ENCODE assay signal across 11 cellular contexts in the genomic region with DNA sequence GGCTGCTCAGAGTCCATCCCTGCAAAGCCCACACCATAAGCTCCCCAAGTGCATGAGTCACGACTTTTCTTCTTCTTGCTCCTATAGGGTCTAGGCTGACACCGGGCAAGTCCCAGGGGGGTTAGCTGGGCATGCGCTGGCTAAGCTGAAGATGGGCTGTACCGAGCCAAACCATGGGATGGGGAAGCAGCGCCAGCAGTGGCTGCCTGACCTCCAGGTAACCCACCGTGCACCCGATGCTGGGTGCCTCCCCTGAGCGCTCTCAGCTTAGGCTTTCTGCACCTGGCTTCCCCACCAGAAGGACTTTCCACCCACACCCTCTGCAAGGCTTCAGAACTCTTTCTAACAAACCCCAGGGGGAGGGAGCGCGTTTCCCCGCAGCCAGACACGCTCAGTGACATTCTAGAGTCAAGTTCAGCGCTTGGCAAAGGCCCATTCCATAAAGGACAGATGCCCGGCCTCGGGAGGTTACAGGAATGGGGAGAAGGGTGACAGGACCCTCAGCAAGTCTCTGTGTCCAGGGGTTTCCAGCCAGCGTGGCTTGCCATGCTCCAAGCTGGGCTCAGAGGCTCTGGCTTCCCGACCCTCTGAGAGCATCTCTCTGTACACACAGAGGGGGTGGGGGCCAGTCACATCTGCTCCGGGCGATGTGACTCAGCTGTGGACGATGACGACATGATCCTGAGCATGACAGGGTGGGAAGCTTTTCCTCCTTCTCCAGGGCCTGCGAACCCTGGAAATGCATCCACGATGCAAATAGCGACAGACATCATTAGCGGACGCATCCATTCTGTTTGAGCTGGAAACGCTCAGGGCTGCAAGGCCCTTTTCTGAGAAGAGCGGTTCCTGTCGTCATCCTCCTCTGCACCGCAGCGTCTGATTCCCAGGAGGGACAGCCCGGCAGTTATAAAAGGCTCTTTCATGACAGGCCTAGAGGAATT.
DNase-seq lines count a peak whose midpoint lies in the region; ATAC-seq and TF ChIP-seq lines count a peak whose summit lies in the region.
"Had no signal": no experiment of that assay in that cellular context is flagged by ENCODE, and none has a peak within 500 bp of the region (broad histone marks: within the 10 kb centered on the region; RNA-seq: fewer than 3 reads in every experiment).

No MANE protein-coding gene starts in this region.

- H3K9me3 ChIP-seq in endodermal cell (ENCODE audit: control insufficient read depth, low read length) (no peaks in the 10 kb centered on the region), WERI-Rb-1 (ENCODE audit: severe bottlenecking) (peaks cover 11% of the 10 kb centered on the region)
- H3K9me3 ChIP-seq: thyroid gland had no signal

- ATAC-seq in natural killer cell treated with Interleukin-12 subunit alpha and Interleukin-12 subunit beta and Interleukin-15 and Interleukin-18, amount 100 ng/mL, for 72 hours = no peak

- H3K36me3 ChIP-seq in endodermal cell (ENCODE audit: control insufficient read depth, insufficient read depth, low read length) (no peaks in the 10 kb centered on the region), WERI-Rb-1 (no peaks in the 10 kb centered on the region)
- H3K36me3 ChIP-seq: thyroid gland had no signal

- intact Hi-C loops in posterior cingulate gyrus (cut with DNase I) = no loop called here

- H3K4me3 ChIP-seq in endodermal cell (ENCODE audit: low read length) = no peak overlapping the region
- no peak overlapping the region for H3K4me3 ChIP-seq in WERI-Rb-1 (ENCODE audit: low read depth, low read length)
- H3K4me3 ChIP-seq: thyroid gland had no signal

- H3K9ac ChIP-seq in endodermal cell (ENCODE audit: extremely low read depth, low read length, poor library complexity, severe bottlenecking) = no peak overlapping the region

- H3K9me3 Mint-ChIP-seq in endodermal cell = peaks cover 19% of the 10 kb centered on the region
- no peaks in the 10 kb centered on the region for H3K9me3 Mint-ChIP-seq in natural killer cell treated with Interleukin-12 subunit alpha and Interleukin-12 subunit beta and Interleukin-15 and Interleukin-18, amount 100 ng/mL, for 72 hours
- H3K9me3 Mint-ChIP-seq: T-helper 1 cell treated with Interleukin-12 subunit alpha and Interleukin-12 subunit beta and Interleukin-4 antibody, amounts not matched to agents 30 μg/mL and 1 μg/mL, for 36 hours had no signal

- no peaks in the 10 kb centered on the region for H3K4me1 ChIP-seq in endodermal cell (ENCODE audit: control insufficient read depth, insufficient read depth, low read length)

- H3K27ac Mint-ChIP-seq in endodermal cell = no peak overlapping the region
- H3K27ac Mint-ChIP-seq in natural killer cell treated with Interleukin-12 subunit alpha and Interleukin-12 subunit beta and Interleukin-15 and Interleukin-18, amount 100 ng/mL, for 72 hours = no peak overlapping the region
- H3K27ac Mint-ChIP-seq: T-helper 1 cell treated with Interleukin-12 subunit alpha and Interleukin-12 subunit beta and Interleukin-4 antibody, amounts not matched to agents 30 μg/mL and 1 μg/mL, for 36 hours had no signal

- H3K4me3 Mint-ChIP-seq in endodermal cell = no peak overlapping the region
- no peak overlapping the region for H3K4me3 Mint-ChIP-seq in natural killer cell treated with Interleukin-12 subunit alpha and Interleukin-12 subunit beta and Interleukin-15 and Interleukin-18, amount 100 ng/mL, for 72 hours
- H3K4me3 Mint-ChIP-seq: T-helper 1 cell treated with Interleukin-12 subunit alpha and Interleukin-12 subunit beta and Interleukin-4 antibody, amounts not matched to agents 30 μg/mL and 1 μg/mL, for 36 hours had no signal

- H3K27me3 ChIP-seq in endodermal cell (ENCODE audit: control insufficient read depth, insufficient read depth, low read length, poor library complexity, severe bottlenecking) (no peaks in the 10 kb centered on the region), WERI-Rb-1 (ENCODE audit: insufficient read depth, low read depth, severe bottlenecking) (no peaks in the 10 kb centered on the region)
- H3K27me3 ChIP-seq: thyroid gland had no signal

- DNase-seq in GM03348 (ENCODE audit: low spot score) (peak; percentile 60), NCI-H2107 (lab: John Stamatoyannopoulos, UW) (peak; percentile 83), endodermal cell (no peak), posterior cingulate gyrus (peak in 6 of 10 donors; percentile 14 to 92 (median 52)), globus pallidus (ENCODE audit: low spot score) (no peak), LoVo (ENCODE audit: low spot score) (no peak), WERI-Rb-1 (no peak)
- no peak for DNase-seq in natural killer cell treated with Interleukin-12 subunit alpha and Interleukin-12 subunit beta and Interleukin-15 and Interleukin-18, amount 100 ng/mL, for 72 hours (ENCODE audit: low spot score)
- DNase-seq: activated naive CD4-positive, alpha-beta T cell treated with anti-CD3 and anti-CD28 coated beads, Interleukin-2, amount 50 U/mL, for 16 hours; thyroid gland had no signal

- no peaks in the 10 kb centered on the region for H3K4me1 Mint-ChIP-seq in endodermal cell
- peaks cover 0 to 3% of the 10 kb centered on the region in 2 donors for H3K4me1 Mint-ChIP-seq in natural killer cell treated with Interleukin-12 subunit alpha and Interleukin-12 subunit beta and Interleukin-15 and Interleukin-18, amount 100 ng/mL, for 72 hours (ENCODE audit: low read depth in 2 of 2)

- TF ChIP-seq CTCF in endodermal cell (conservative IDR thresholded peaks at IDR 0.05) (no peak), WERI-Rb-1 (IDR thresholded peaks at IDR 0.05; ENCODE audit: low read depth, low read length) (no peak)

- H3K36me3 Mint-ChIP-seq in endodermal cell (ENCODE audit: low read depth) = peaks cover 1% of the 10 kb centered on the region
- no peaks in the 10 kb centered on the region for H3K36me3 Mint-ChIP-seq in natural killer cell treated with Interleukin-12 subunit alpha and Interleukin-12 subunit beta and Interleukin-15 and Interleukin-18, amount 100 ng/mL, for 72 hours

- H3K27ac ChIP-seq in endodermal cell (ENCODE audit: low read depth, low read length) (peak overlapping the region; percentile 74), WERI-Rb-1 (no peak overlapping the region)
- H3K27ac ChIP-seq: thyroid gland had no signal

- WGBS in endodermal cell (ENCODE audit: insufficient coverage in 1 of 2, insufficient read length in 1 of 2), 2 experiments = 86 to 89% methylated on average over 19 to 32 of the region's 32 CpGs

- peaks cover 2% of the 10 kb centered on the region for H3K27me3 Mint-ChIP-seq in endodermal cell (ENCODE audit: insufficient read depth)
- H3K27me3 Mint-ChIP-seq in natural killer cell treated with Interleukin-12 subunit alpha and Interleukin-12 subunit beta and Interleukin-15 and Interleukin-18, amount 100 ng/mL, for 72 hours = peaks cover 0 to 10% of the 10 kb centered on the region in 2 donors

Comparison
In these comparisons a context has a peak if more than half of its experiments do, and no peak if none do; other contexts are left out.
1. DNase-seq: peak in GM03348 (single experiment), NCI-H2107 (single experiment) and posterior cingulate gyrus (6 of 10); none in endodermal cell (single experiment), natural killer cell treated with Interleukin-12 subunit alpha and Interleukin-12 subunit beta and Interleukin-15 and Interleukin-18, amount 100 ng/mL, for 72 hours (single experiment), globus pallidus (single experiment), LoVo (single experiment) and WERI-Rb-1 (single experiment).